In genomic region chr9:134259708-134260107, GRCh38 we compare ENCODE assay signal across 23 cellular contexts.
"Had no signal": no experiment of that assay in that cellular context is flagged by ENCODE, and none has a peak within 500 bp of the region (broad histone marks: within the 10 kb centered on the region; RNA-seq: fewer than 3 reads in every experiment).

No MANE protein-coding gene starts in this region.

- H3K9me3 ChIP-seq: heart left ventricle, lower lobe of right lung, ovary, right atrium auricular region, sigmoid colon, spleen, tibial nerve, vagina had no signal

- H2AFZ ChIP-seq: hepatocyte, neural progenitor cell had no signal

- H3K27me3 ChIP-seq: hepatocyte, neural progenitor cell, ovary, vagina had no signal

- ATAC-seq: lower lobe of right lung; naive thymus-derived CD8-positive, alpha-beta T cell; stimulated activated effector memory CD8-positive, alpha-beta T cell treated with anti-CD3 and anti-CD28 coated beads, Interleukin-12 subunit alpha, Interleukin-12 subunit beta, amount 100 ng/mL, for 72 hours had no signal

- H3K4me2 ChIP-seq: hepatocyte, neural progenitor cell had no signal

- H3K27ac ChIP-seq: heart left ventricle, hepatocyte, lower lobe of right lung, neural progenitor cell, ovary, right atrium auricular region, sigmoid colon, spleen, tibial nerve, vagina had no signal

- H3K4me1 Mint-ChIP-seq: stimulated activated effector memory CD8-positive, alpha-beta T cell treated with anti-CD3 and anti-CD28 coated beads, Interleukin-12 subunit alpha, Interleukin-12 subunit beta, amount 100 ng/mL, for 72 hours; stimulated activated naive CD8-positive, alpha-beta T cell treated with anti-CD3 and anti-CD28 coated beads, Interleukin-15, amount 100 ng/mL, for 72 hours had no signal

- H3K4me3 ChIP-seq: heart left ventricle, hepatocyte, lower lobe of right lung, neural progenitor cell, ovary, right atrium auricular region, sigmoid colon, spleen, tibial nerve, vagina had no signal

- H3K9ac ChIP-seq: neural progenitor cell had no signal

- H3K36me3 Mint-ChIP-seq: naive thymus-derived CD8-positive, alpha-beta T cell; neural progenitor cell; stimulated activated effector memory CD8-positive, alpha-beta T cell treated with anti-CD3 and anti-CD28 coated beads, Interleukin-12 subunit alpha, Interleukin-12 subunit beta, amount 100 ng/mL, for 72 hours; type B pancreatic cell had no signal

- H3K4me1 ChIP-seq: lower lobe of right lung, neural progenitor cell, spleen, vagina had no signal

- H3K36me3 ChIP-seq: heart left ventricle, lower lobe of right lung, neural progenitor cell, ovary, right atrium auricular region, sigmoid colon, spleen, tibial nerve, vagina had no signal

- H3K9me3 Mint-ChIP-seq: naive thymus-derived CD8-positive, alpha-beta T cell; nephron; neural progenitor cell; stimulated activated effector memory CD8-positive, alpha-beta T cell treated with anti-CD3 and anti-CD28 coated beads, Interleukin-12 subunit alpha, Interleukin-12 subunit beta, amount 100 ng/mL, for 72 hours; stimulated activated naive CD8-positive, alpha-beta T cell treated with anti-CD3 and anti-CD28 coated beads, Interleukin-15, amount 100 ng/mL, for 72 hours; type B pancreatic cell had no signal

- H3K27ac Mint-ChIP-seq: nephron; neural progenitor cell; progenitor cell of endocrine pancreas; stimulated activated effector memory CD8-positive, alpha-beta T cell treated with anti-CD3 and anti-CD28 coated beads, Interleukin-12 subunit alpha, Interleukin-12 subunit beta, amount 100 ng/mL, for 72 hours; stimulated activated naive CD8-positive, alpha-beta T cell treated with anti-CD3 and anti-CD28 coated beads, Interleukin-15, amount 100 ng/mL, for 72 hours; type B pancreatic cell had no signal

- DNase-seq: islet precursor cell; left ventricle myocardium superior; lower lobe of right lung; mammary epithelial cell; mesenchymal stem cell; naive thymus-derived CD8-positive, alpha-beta T cell; ovary; sigmoid colon; small intestine; spleen; stimulated activated CD4-positive, alpha-beta T cell treated with anti-CD3 and anti-CD28 coated beads, Interleukin-4, amount 100 ng/mL, for 24 hours; stimulated activated naive CD4-positive, alpha-beta T cell treated with Interleukin-2 at 50 U/mL for 16 hours; stimulated activated naive CD8-positive, alpha-beta T cell treated with anti-CD3 and anti-CD28 coated beads, Interleukin-15, amount 100 ng/mL, for 72 hours had no signal

- H3K4me3 Mint-ChIP-seq: naive thymus-derived CD8-positive, alpha-beta T cell; nephron; neural progenitor cell; stimulated activated effector memory CD8-positive, alpha-beta T cell treated with anti-CD3 and anti-CD28 coated beads, Interleukin-12 subunit alpha, Interleukin-12 subunit beta, amount 100 ng/mL, for 72 hours; stimulated activated naive CD8-positive, alpha-beta T cell treated with anti-CD3 and anti-CD28 coated beads, Interleukin-15, amount 100 ng/mL, for 72 hours; type B pancreatic cell had no signal
